ENCODE assay signal across 9 cellular contexts in the genomic region with DNA sequence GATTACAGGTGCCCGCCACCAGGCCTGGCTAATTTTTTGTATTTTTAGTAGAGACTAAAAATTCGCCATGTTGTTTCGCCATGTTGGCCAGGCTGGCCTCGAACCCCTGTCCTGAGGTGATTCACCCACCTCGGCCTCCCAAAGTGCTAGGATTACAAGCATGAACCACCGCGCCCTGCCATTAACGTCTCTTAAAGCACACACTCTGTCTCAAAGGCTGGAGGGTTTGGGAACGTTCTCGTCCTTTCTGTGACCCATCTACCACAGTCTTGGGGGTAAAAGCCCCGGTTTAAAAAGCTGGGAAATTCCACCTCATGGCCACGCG. TPM values are rescaled to one million over a fixed set of nuclear protein-coding genes. Genes with fewer than 3 reads are reported as not detected.
DNase-seq lines count a peak whose midpoint lies in the region; ATAC-seq and TF ChIP-seq lines count a peak whose summit lies in the region.
"Had no signal": no experiment of that assay in that cellular context is flagged by ENCODE, and none has a peak within 500 bp of the region (broad histone marks: within the 10 kb centered on the region; RNA-seq: fewer than 3 reads in every experiment).

No MANE protein-coding gene starts in this region.

- H3K9me3 ChIP-seq in DOHH2 (ENCODE audit: control insufficient read depth, insufficient read depth, low read length) (no peaks in the 10 kb centered on the region), T-helper 17 cell (ENCODE audit: control insufficient read depth, low read length, poor library complexity, severe bottlenecking) (no peaks in the 10 kb centered on the region), prostate gland (no peaks in the 10 kb centered on the region)

- TF ChIP-seq POLR2A in prostate gland (IDR thresholded peaks at IDR 0.05) (no peak), erythroblast (IDR thresholded peaks at IDR 0.05; ENCODE audit: low read length) (no peak)

- ATAC-seq in T-helper 17 cell: no peak
- peak; percentile 0 for ATAC-seq in esophagus mucosa
- ATAC-seq in GM21825 (IDR thresholded peaks at IDR 0.05; ENCODE audit: unreplicated experiment): no peak

- H3K4me2 ChIP-seq in DOHH2 (ENCODE audit: low read length): peak overlapping the region; percentile 59

- no peaks in the 10 kb centered on the region for H4K20me1 ChIP-seq in DOHH2 (ENCODE audit: control insufficient read depth, insufficient read depth, low read depth, low read length)

- peak overlapping the region; percentile 95 for H3K27ac Mint-ChIP-seq in T-helper 17 cell

- H3K4me1 ChIP-seq in DOHH2 (ENCODE audit: control insufficient read depth, low read length) (peaks cover 43% of the 10 kb centered on the region), prostate gland (replicated peaks) (peaks cover 15% of the 10 kb centered on the region)

- H3K27ac ChIP-seq in DOHH2 (ENCODE audit: low read depth, low read length): peak overlapping the region; percentile 85
- H3K27ac ChIP-seq in prostate gland: peak overlapping the region; percentile 90 to 95

- no peaks in the 10 kb centered on the region for H3K27me3 ChIP-seq in DOHH2 (ENCODE audit: control insufficient read depth, low read length)
- H3K27me3 ChIP-seq in prostate gland (replicated peaks; ENCODE audit: insufficient read depth): no peaks in the 10 kb centered on the region

- intact Hi-C loops in prostate gland (cut with DNase I): no loop called here

- H3K36me3 ChIP-seq in DOHH2 (ENCODE audit: control insufficient read depth, low read length) (no peaks in the 10 kb centered on the region), prostate gland (no peaks in the 10 kb centered on the region)

- H3K9me2 ChIP-seq in DOHH2 (replicated peaks; ENCODE audit: control insufficient read depth, low read length): no peaks in the 10 kb centered on the region

- WGBS in prostate gland: 73% methylated on average over 13 of the region's 13 CpGs

- TF ChIP-seq CTCF in DOHH2 (IDR thresholded peaks at IDR 0.05; ENCODE audit: low read depth, low read length, poor library complexity, severe bottlenecking): no peak
- no peak for TF ChIP-seq CTCF in prostate gland (IDR thresholded peaks at IDR 0.05)

- peak overlapping the region; percentile 54 for H3K4me3 ChIP-seq in DOHH2 (ENCODE audit: low read length)
- H3K4me3 ChIP-seq in prostate gland: peak overlapping the region in 1 of 2 donors; percentile 6

- H3F3A ChIP-seq in DOHH2 (ENCODE audit: control insufficient read depth, insufficient read depth): peaks cover 14% of the 10 kb centered on the region

- H3K79me2 ChIP-seq in DOHH2 (ENCODE audit: control insufficient read depth, low read length): no peaks in the 10 kb centered on the region

- peaks cover 14% of the 10 kb centered on the region for H3K4me1 Mint-ChIP-seq in T-helper 17 cell

- H3K27me3 Mint-ChIP-seq in T-helper 17 cell: no peaks in the 10 kb centered on the region

- H3K4me3 Mint-ChIP-seq in T-helper 17 cell: peak overlapping the region; percentile 90

- DNase-seq in T-helper 17 cell: peak in 1 of 3 donors; percentile 10
- DNase-seq in prostate gland (ENCODE audit: low spot score): no peak
- no peak for DNase-seq in erythroblast (lab: John Stamatoyannopoulos, UW)
- no peak for DNase-seq in UCSD-AML1 (lab: John Stamatoyannopoulos, UW; ENCODE audit: unreplicated experiment)
- no peak for DNase-seq in SIG-M5 treated with dmso at 0.1 percent for 504 hours (lab: John Stamatoyannopoulos, UW; ENCODE audit: unreplicated experiment)
- DNase-seq: NCI-H2081 treated with DMSO at 0.1 percent for 48 hours had no signal

- no peaks in the 10 kb centered on the region for H3K36me3 Mint-ChIP-seq in T-helper 17 cell (ENCODE audit: low read depth)

RNA-seq across cellular contexts. Expression of a gene that starts 57.8 kb away (rescaled TPM):
- total RNA-seq in T-helper 17 cell (100 to 1,000 TPM; 149 to 158 TPM), esophagus mucosa (45.7 TPM), prostate gland (10 to 100 TPM; 65.1 to 99.4 TPM)
